ENCODE assay signal across 33 cellular contexts in the genomic region with DNA sequence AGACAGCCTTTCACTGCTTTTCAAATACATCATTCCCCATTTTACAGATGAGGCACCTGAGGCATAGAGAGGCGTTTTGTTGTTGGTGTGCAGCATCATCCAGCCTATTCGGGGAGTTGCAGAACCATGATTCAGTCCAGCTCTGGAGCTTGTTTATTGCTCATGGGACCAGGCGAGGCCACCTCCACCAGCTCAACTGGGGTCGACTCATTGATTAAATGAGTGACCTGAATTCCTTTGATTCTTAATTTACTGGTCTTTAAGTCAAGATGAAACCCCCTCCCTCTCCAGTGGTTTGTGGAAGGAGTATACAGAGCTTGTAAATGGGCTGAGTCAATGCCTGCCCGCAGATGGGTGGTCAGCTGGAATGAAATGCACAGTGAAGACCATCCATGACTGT.
"Had no signal": no experiment of that assay in that cellular context is flagged by ENCODE, and none has a peak within 500 bp of the region (broad histone marks: within the 10 kb centered on the region; RNA-seq: fewer than 3 reads in every experiment).

No MANE protein-coding gene starts in this region.

- H2AFZ ChIP-seq: hepatocyte had no signal

- H3K27ac ChIP-seq: adrenal gland, body of pancreas, colonic mucosa, dorsolateral prefrontal cortex, gastrocnemius medialis, hepatocyte, ovary, skin epidermis, thyroid gland, VCaP had no signal

- H3K36me3 ChIP-seq: adrenal gland, colonic mucosa, gastrocnemius medialis, ovary, thyroid gland had no signal

- H3K27ac Mint-ChIP-seq: activated CD8-positive, alpha-beta T cell treated with anti-CD3 and anti-CD28 coated beads for 36 hours; activated naive CD4-positive, alpha-beta T cell treated with anti-CD3 and anti-CD28 coated beads for 36 hours; activated naive CD8-positive, alpha-beta T cell treated with anti-CD3 and anti-CD28 coated beads for 36 hours; nephron progenitor cell; progenitor cell of endocrine pancreas; stimulated activated memory B cell treated with anti-CD40 and anti-IgM and Interleukin-4, amounts not matched to agents 10 μg/mL and 1 μg/mL and 100 μg/mL, for 72 hours; T-cell had no signal

- H3K9me3 ChIP-seq: adrenal gland, body of pancreas, colonic mucosa, gastrocnemius medialis, ovary, thyroid gland had no signal

- H3K4me3 Mint-ChIP-seq: activated CD8-positive, alpha-beta T cell treated with anti-CD3 and anti-CD28 coated beads for 36 hours; activated naive CD4-positive, alpha-beta T cell treated with anti-CD3 and anti-CD28 coated beads for 36 hours; activated naive CD8-positive, alpha-beta T cell treated with anti-CD3 and anti-CD28 coated beads for 36 hours; nephron progenitor cell; stimulated activated memory B cell treated with anti-CD40 and anti-IgM and Interleukin-4, amounts not matched to agents 10 μg/mL and 1 μg/mL and 100 μg/mL, for 72 hours; stimulated activated naive CD8-positive, alpha-beta T cell treated with anti-CD3 and anti-CD28 coated beads, Interleukin-15, amount 100 ng/mL, for 72 hours; T-cell had no signal

- H3K4me3 ChIP-seq: adrenal gland, body of pancreas, colonic mucosa, dorsolateral prefrontal cortex, gastrocnemius medialis, hepatocyte, ovary, skin epidermis, thyroid gland had no signal

- FAIRE-seq: keratinocyte, TTC549 had no signal

- ATAC-seq: activated CD8-positive, alpha-beta T cell treated with anti-CD3 and anti-CD28 coated beads for 36 hours; body of pancreas; gastrocnemius medialis; sciatic nerve; stimulated activated memory B cell treated with anti-CD40 and anti-IgM and Interleukin-4, amounts not matched to agents 10 μg/mL and 1 μg/mL and 100 μg/mL, for 72 hours; stimulated activated naive CD8-positive, alpha-beta T cell treated with anti-CD3 and anti-CD28 coated beads, Interleukin-15, amount 100 ng/mL, for 72 hours; T-cell had no signal

- DNase-seq: activated CD4-positive, alpha-beta T cell treated with anti-CD3 and anti-CD28 coated beads for 4 hours; activated CD8-positive, alpha-beta T cell treated with anti-CD3 and anti-CD28 coated beads for 36 hours; activated effector memory CD4-positive, alpha-beta T cell treated with Interleukin-2 at 50 U/mL for 16 hours; activated naive CD4-positive, alpha-beta T cell treated with anti-CD3 and anti-CD28 coated beads for 36 hours; activated naive CD8-positive, alpha-beta T cell treated with anti-CD3 and anti-CD28 coated beads for 36 hours; adrenal gland; aorta; body of pancreas; cerebellar nuclear complex; colonic mucosa; dorsolateral prefrontal cortex; effector memory CD4-positive, alpha-beta T cell; erythroblast; gastrocnemius medialis; glutamatergic neuron; midbrain; nephron progenitor cell; ovary; retina; stimulated activated CD4-positive, alpha-beta T cell treated with anti-CD3 and anti-CD28 coated beads, Interleukin-12 subunit alpha, Interleukin-12 subunit beta, amount 100 ng/mL, for 4 hours; stimulated activated CD4-positive, alpha-beta T cell treated with anti-CD3 and anti-CD28 coated beads, Interleukin-4, amount 100 ng/mL, for 24 hours; stimulated activated naive CD8-positive, alpha-beta T cell treated with anti-CD3 and anti-CD28 coated beads, Interleukin-15, amount 100 ng/mL, for 72 hours; substantia nigra; T-cell; thyroid gland had no signal

- H3K79me2 ChIP-seq: hepatocyte had no signal

- H3K4me2 ChIP-seq: hepatocyte had no signal

- H3K9me3 Mint-ChIP-seq: activated CD8-positive, alpha-beta T cell treated with anti-CD3 and anti-CD28 coated beads for 36 hours; activated naive CD4-positive, alpha-beta T cell treated with anti-CD3 and anti-CD28 coated beads for 36 hours; activated naive CD8-positive, alpha-beta T cell treated with anti-CD3 and anti-CD28 coated beads for 36 hours; nephron progenitor cell; stimulated activated naive CD8-positive, alpha-beta T cell treated with anti-CD3 and anti-CD28 coated beads, Interleukin-15, amount 100 ng/mL, for 72 hours; T-cell had no signal

- H3K27me3 Mint-ChIP-seq: activated CD8-positive, alpha-beta T cell treated with anti-CD3 and anti-CD28 coated beads for 36 hours; activated naive CD8-positive, alpha-beta T cell treated with anti-CD3 and anti-CD28 coated beads for 36 hours; progenitor cell of endocrine pancreas; stimulated activated memory B cell treated with anti-CD40 and anti-IgM and Interleukin-4, amounts not matched to agents 10 μg/mL and 1 μg/mL and 100 μg/mL, for 72 hours; stimulated activated naive CD8-positive, alpha-beta T cell treated with anti-CD3 and anti-CD28 coated beads, Interleukin-15, amount 100 ng/mL, for 72 hours; T-cell had no signal

- H3K4me1 ChIP-seq: body of pancreas, colonic mucosa, gastrocnemius medialis, thyroid gland had no signal

- H3K27me3 ChIP-seq: adrenal gland, body of pancreas, colonic mucosa, dorsolateral prefrontal cortex, gastrocnemius medialis, hepatocyte, ovary, thyroid gland had no signal
